11 cellular contexts compared by ENCODE assay signal in genomic region chr11:132943737-132944556, GRCh38.
A peak's percentile ranks its signal among the peaks of the same experiment; 100 is the strongest.
DNase-seq lines count a peak whose midpoint lies in the region; ATAC-seq and TF ChIP-seq lines count a peak whose summit lies in the region.
"Had no signal": no experiment of that assay in that cellular context is flagged by ENCODE, and none has a peak within 500 bp of the region (broad histone marks: within the 10 kb centered on the region; RNA-seq: fewer than 3 reads in every experiment).

No MANE protein-coding gene starts in this region.

- CTCF ChIA-PET in AG04449 (lab: Yijun Ruan, JAX), result interaction anchor here (1.0 to 3.0 kb wide), 15 partner anchors 9 to 665 kb away, joined by 3 to 7 read pairs (median 4); no protein-coding TSS in a partner anchor

- DNase-seq in AG04449 (ENCODE audit: low read depth, low spot score) (no peak), H4 (ENCODE audit: low spot score) (peak; percentile 21), mesothelial cell of epicardium (ENCODE audit: low spot score in 2 of 2, unreplicated experiment in 2 of 2) (no peak), NCI-H2196 (lab: John Stamatoyannopoulos, UW; ENCODE audit: unreplicated experiment) (no peak)
- DNase-seq: activated T-cell treated with anti-CD3 and anti-CD28 coated beads for 4 hours; effector CD8-positive, alpha-beta T cell had no signal

- peaks cover 25% of the 10 kb centered on the region for H3K4me1 Mint-ChIP-seq in mesothelial cell of epicardium
- H3K4me1 Mint-ChIP-seq in stimulated activated memory B cell treated with anti-CD40 and anti-IgM and Interleukin-4, amounts not matched to agents 10 μg/mL and 1 μg/mL and 100 μg/mL, for 72 hours, result no peaks in the 10 kb centered on the region

- peak overlapping the region; percentile 62 for H3K4me3 Mint-ChIP-seq in mesothelial cell of epicardium
- no peak overlapping the region for H3K4me3 Mint-ChIP-seq in stimulated activated memory B cell treated with anti-CD40 and anti-IgM and Interleukin-4, amounts not matched to agents 10 μg/mL and 1 μg/mL and 100 μg/mL, for 72 hours

- peaks cover 78% of the 10 kb centered on the region for H3K27me3 Mint-ChIP-seq in mesothelial cell of epicardium (ENCODE audit: low read depth)
- H3K27me3 Mint-ChIP-seq in stimulated activated memory B cell treated with anti-CD40 and anti-IgM and Interleukin-4, amounts not matched to agents 10 μg/mL and 1 μg/mL and 100 μg/mL, for 72 hours, result peaks cover 26% of the 10 kb centered on the region

- ATAC-seq in GM18861 (IDR thresholded peaks at IDR 0.05; ENCODE audit: unreplicated experiment), result no peak
- no peak for ATAC-seq in stimulated activated memory B cell treated with anti-CD40 and anti-IgM and Interleukin-4, amounts not matched to agents 10 μg/mL and 1 μg/mL and 100 μg/mL, for 72 hours
- no peak for ATAC-seq in HG02759 (IDR thresholded peaks at IDR 0.05; ENCODE audit: unreplicated experiment)

- POLR2A ChIA-PET in AG04449 (lab: Yijun Ruan, JAX), result interaction anchor here (0.6 to 1.3 kb wide), 3 partner anchors 69 to 120 kb away, joined by 3 to 5 read pairs (median 4); no protein-coding TSS in a partner anchor

- no peaks in the 10 kb centered on the region for H3K9me3 Mint-ChIP-seq in mesothelial cell of epicardium
- H3K9me3 Mint-ChIP-seq in stimulated activated memory B cell treated with anti-CD40 and anti-IgM and Interleukin-4, amounts not matched to agents 10 μg/mL and 1 μg/mL and 100 μg/mL, for 72 hours, result no peaks in the 10 kb centered on the region

- no peaks in the 10 kb centered on the region for H3K36me3 Mint-ChIP-seq in mesothelial cell of epicardium
- no peaks in the 10 kb centered on the region for H3K36me3 Mint-ChIP-seq in stimulated activated memory B cell treated with anti-CD40 and anti-IgM and Interleukin-4, amounts not matched to agents 10 μg/mL and 1 μg/mL and 100 μg/mL, for 72 hours

- peak overlapping the region; percentile 19 for H3K27ac ChIP-seq in cingulate gyrus (ENCODE audit: low read depth, low read length)
- H3K27ac ChIP-seq: SK-N-MC had no signal

- no peak overlapping the region for H3K27ac Mint-ChIP-seq in mesothelial cell of epicardium
- H3K27ac Mint-ChIP-seq in stimulated activated memory B cell treated with anti-CD40 and anti-IgM and Interleukin-4, amounts not matched to agents 10 μg/mL and 1 μg/mL and 100 μg/mL, for 72 hours, result no peak overlapping the region

- peak overlapping the region; percentile 66 for H3K4me3 ChIP-seq in AG04449 (ENCODE audit: low read depth, low read length)
- H3K4me3 ChIP-seq: SK-N-MC had no signal

- TF ChIP-seq CTCF in AG04449 (IDR thresholded peaks at IDR 0.05; ENCODE audit: insufficient read depth, low read length, missing control alignments) (peak; percentile 36), mesothelial cell of epicardium (IDR thresholded peaks at IDR 0.05; ENCODE audit: unreplicated experiment) (no peak)
